Comparison of ENCODE assay signal across 9 cellular contexts in genomic region chr1:223233410-223234163, GRCh38.
DNase-seq lines count a peak whose midpoint lies in the region; ATAC-seq lines count a peak whose summit lies in the region.
"Had no signal": no experiment of that assay in that cellular context is flagged by ENCODE, and none has a peak within 500 bp of the region (broad histone marks: within the 10 kb centered on the region; RNA-seq: fewer than 3 reads in every experiment).

No MANE protein-coding gene starts in this region.

- peaks cover 69% of the 10 kb centered on the region for H3K4me1 Mint-ChIP-seq in activated CD4-positive, alpha-beta T cell treated with anti-CD3 and anti-CD28 coated beads for 36 hours
- peaks cover 69% of the 10 kb centered on the region for H3K4me1 Mint-ChIP-seq in stimulated activated naive CD8-positive, alpha-beta T cell treated with anti-CD3 and anti-CD28 coated beads, Interleukin-15, Interleukin-2, amounts not matched to agents 100 ng/mL and 50 ng/mL, for 24 hours (ENCODE audit: low read depth)
- peaks cover 4 to 12% of the 10 kb centered on the region in 2 donors for H3K4me1 Mint-ChIP-seq in effector memory CD8-positive, alpha-beta T cell (ENCODE audit: low read depth in 2 of 2)

- POLR2A ChIA-PET in activated CD4-positive, alpha-beta T cell treated with anti-CD3 and anti-CD28 coated beads for 36 hours (lab: Charles Lee): no interaction called here

- peak overlapping the region; percentile 8 for H3K27ac Mint-ChIP-seq in activated CD4-positive, alpha-beta T cell treated with anti-CD3 and anti-CD28 coated beads for 36 hours
- H3K27ac Mint-ChIP-seq in stimulated activated naive CD8-positive, alpha-beta T cell treated with anti-CD3 and anti-CD28 coated beads, Interleukin-15, Interleukin-2, amounts not matched to agents 100 ng/mL and 50 ng/mL, for 24 hours: peak overlapping the region; percentile 74
- peak overlapping the region in 1 of 2 donors; percentile 16 for H3K27ac Mint-ChIP-seq in effector memory CD8-positive, alpha-beta T cell

- peaks cover 11% of the 10 kb centered on the region for H3K9me3 Mint-ChIP-seq in activated CD4-positive, alpha-beta T cell treated with anti-CD3 and anti-CD28 coated beads for 36 hours (ENCODE audit: low read depth)
- H3K9me3 Mint-ChIP-seq in stimulated activated naive CD8-positive, alpha-beta T cell treated with anti-CD3 and anti-CD28 coated beads, Interleukin-15, Interleukin-2, amounts not matched to agents 100 ng/mL and 50 ng/mL, for 24 hours: peaks cover 18% of the 10 kb centered on the region
- H3K9me3 Mint-ChIP-seq in effector memory CD8-positive, alpha-beta T cell: no peaks in the 10 kb centered on the region

- DNase-seq in activated CD4-positive, alpha-beta T cell treated with anti-CD3 and anti-CD28 coated beads for 36 hours: peak; percentile 44
- no peak for DNase-seq in activated CD4-positive, alpha-beta T cell treated with anti-CD3 and anti-CD28 coated beads, Interleukin-2, amount 50 U/mL, for 4 hours
- DNase-seq in activated CD8-positive, alpha-beta memory T cell treated with anti-CD3 and anti-CD28 coated beads, Interleukin-2, amount 50 U/mL, for 48 hours: peak; percentile 58
- DNase-seq in glomerular visceral epithelial cell (ENCODE audit: extremely low spot score): peak; percentile 71
- DNase-seq in effector memory CD8-positive, alpha-beta T cell: no peak
- no peak for DNase-seq in NCI-H774 (lab: John Stamatoyannopoulos, UW)
- no peak for DNase-seq in COR-L47 (lab: John Stamatoyannopoulos, UW)
- DNase-seq: naive thymus-derived CD8-positive, alpha-beta T cell had no signal

- intact Hi-C loops in activated CD4-positive, alpha-beta T cell treated with anti-CD3 and anti-CD28 coated beads for 36 hours (cut with DNase I, micrococcal nuclease): loop anchor here in 1 of 2 experiments (5.0 to 10.0 kb wide), 2 partner anchors 91 to 131 kb away; partner anchors contain the start of genes SUSD4 and TLR5

- H3K4me3 Mint-ChIP-seq in activated CD4-positive, alpha-beta T cell treated with anti-CD3 and anti-CD28 coated beads for 36 hours: no peak overlapping the region
- peak overlapping the region; percentile 3 for H3K4me3 Mint-ChIP-seq in stimulated activated naive CD8-positive, alpha-beta T cell treated with anti-CD3 and anti-CD28 coated beads, Interleukin-15, Interleukin-2, amounts not matched to agents 100 ng/mL and 50 ng/mL, for 24 hours
- no peak overlapping the region for H3K4me3 Mint-ChIP-seq in effector memory CD8-positive, alpha-beta T cell

- H3K27me3 Mint-ChIP-seq in activated CD4-positive, alpha-beta T cell treated with anti-CD3 and anti-CD28 coated beads for 36 hours: no peaks in the 10 kb centered on the region
- peaks cover 3% of the 10 kb centered on the region for H3K27me3 Mint-ChIP-seq in stimulated activated naive CD8-positive, alpha-beta T cell treated with anti-CD3 and anti-CD28 coated beads, Interleukin-15, Interleukin-2, amounts not matched to agents 100 ng/mL and 50 ng/mL, for 24 hours
- peaks cover 0 to 7% of the 10 kb centered on the region in 2 donors for H3K27me3 Mint-ChIP-seq in effector memory CD8-positive, alpha-beta T cell
- H3K27me3 Mint-ChIP-seq: naive thymus-derived CD8-positive, alpha-beta T cell had no signal

- peak; percentile 56 for ATAC-seq in activated CD4-positive, alpha-beta T cell treated with anti-CD3 and anti-CD28 coated beads for 36 hours
- ATAC-seq in effector memory CD8-positive, alpha-beta T cell (replicated peaks): no peak
- ATAC-seq: naive thymus-derived CD8-positive, alpha-beta T cell had no signal

- CTCF ChIA-PET in activated CD4-positive, alpha-beta T cell treated with anti-CD3 and anti-CD28 coated beads for 36 hours (lab: Charles Lee): interaction anchor here (0.7 to 1.4 kb wide), 3 partner anchors 35 to 109 kb away, joined by 3 to 5 read pairs (median 4); no protein-coding TSS in a partner anchor

- H3K36me3 Mint-ChIP-seq in activated CD4-positive, alpha-beta T cell treated with anti-CD3 and anti-CD28 coated beads for 36 hours (ENCODE audit: low read depth): peaks cover 2% of the 10 kb centered on the region
- no peaks in the 10 kb centered on the region for H3K36me3 Mint-ChIP-seq in stimulated activated naive CD8-positive, alpha-beta T cell treated with anti-CD3 and anti-CD28 coated beads, Interleukin-15, Interleukin-2, amounts not matched to agents 100 ng/mL and 50 ng/mL, for 24 hours (ENCODE audit: low read depth)
- no peaks in the 10 kb centered on the region for H3K36me3 Mint-ChIP-seq in effector memory CD8-positive, alpha-beta T cell (ENCODE audit: insufficient read depth)

Comparison
In these comparisons a context has a peak if more than half of its experiments do, and no peak if none do; other contexts are left out.
1. DNase-seq: peak in activated CD4-positive, alpha-beta T cell treated with anti-CD3 and anti-CD28 coated beads for 36 hours (single experiment), activated CD8-positive, alpha-beta memory T cell treated with anti-CD3 and anti-CD28 coated beads, Interleukin-2, amount 50 U/mL, for 48 hours (single experiment) and glomerular visceral epithelial cell (single experiment); none in activated CD4-positive, alpha-beta T cell treated with anti-CD3 and anti-CD28 coated beads, Interleukin-2, amount 50 U/mL, for 4 hours (0 of 2), effector memory CD8-positive, alpha-beta T cell (0 of 3), NCI-H774 (single experiment) and COR-L47 (single experiment).